13 cellular contexts compared by ENCODE assay signal in the genomic region with DNA sequence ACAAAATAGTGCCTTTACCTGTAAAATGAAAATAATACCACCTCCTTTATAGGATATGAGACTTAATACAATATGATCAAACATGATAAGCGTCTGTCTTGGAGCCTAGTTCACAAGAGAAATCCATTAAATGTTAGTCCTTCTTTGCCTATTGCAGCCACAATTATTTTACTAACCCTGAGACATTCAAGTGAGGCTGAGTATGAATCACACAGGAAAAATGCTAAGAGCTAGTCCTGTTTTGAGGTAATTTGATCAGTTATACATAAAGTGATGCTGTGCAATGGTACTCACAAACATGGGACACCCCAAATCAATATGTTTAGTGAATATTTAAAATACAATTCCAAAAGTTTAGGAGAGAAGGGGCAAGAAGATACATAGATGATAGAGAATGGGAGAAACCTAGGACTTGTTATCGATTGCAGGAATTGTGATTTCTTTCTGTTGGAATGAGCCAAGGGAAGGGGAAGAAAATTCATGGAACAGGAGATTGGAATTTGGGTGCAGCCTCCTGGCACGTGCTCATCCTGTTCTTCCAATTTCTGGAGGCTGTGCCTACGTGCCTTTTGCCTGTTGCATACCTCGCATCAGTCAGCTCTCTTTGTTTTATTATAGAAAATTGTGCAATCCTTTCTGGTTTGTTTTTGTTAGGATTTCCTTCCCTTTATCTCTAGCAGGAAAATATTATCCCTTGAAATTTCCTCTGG. TPM values are rescaled to one million over a fixed set of nuclear protein-coding genes. Genes with fewer than 3 reads are reported as not detected.
DNase-seq lines count a peak whose midpoint lies in the region; ATAC-seq and TF ChIP-seq lines count a peak whose summit lies in the region.
"Had no signal": no experiment of that assay in that cellular context is flagged by ENCODE, and none has a peak within 500 bp of the region (broad histone marks: within the 10 kb centered on the region; RNA-seq: fewer than 3 reads in every experiment).

No MANE protein-coding gene starts in this region.

- H3K36me3 ChIP-seq in SJSA1 (no peaks in the 10 kb centered on the region), fibroblast of lung (ENCODE audit: control insufficient read depth, insufficient read depth, low read length) (no peaks in the 10 kb centered on the region)
- H3K36me3 ChIP-seq: gastrocnemius medialis had no signal

- no peak overlapping the region for H2AFZ ChIP-seq in fibroblast of lung (ENCODE audit: low read length)

- H3K4me2 ChIP-seq in fibroblast of lung (ENCODE audit: extremely low read depth, insufficient read depth, low read length), result peak overlapping the region; percentile 58

- H3K27ac ChIP-seq in SJSA1, result peak overlapping the region; percentile 68
- peak overlapping the region; percentile 48 for H3K27ac ChIP-seq in fibroblast of lung (ENCODE audit: insufficient read depth, low read length)
- H3K27ac ChIP-seq in caudate nucleus (ENCODE audit: low read depth, low read length), result no peak overlapping the region
- H3K27ac ChIP-seq: gastrocnemius medialis had no signal

- peaks cover 7% of the 10 kb centered on the region for H3K9me3 ChIP-seq in SJSA1 (replicated peaks)
- no peaks in the 10 kb centered on the region for H3K9me3 ChIP-seq in fibroblast of lung (ENCODE audit: control insufficient read depth, insufficient read depth, low read depth, low read length)

- no peak for ATAC-seq in HG03342 (IDR thresholded peaks at IDR 0.05; ENCODE audit: unreplicated experiment)
- ATAC-seq in HG03097 (IDR thresholded peaks at IDR 0.05; ENCODE audit: low FRiP score, unreplicated experiment), result no peak
- ATAC-seq: gastrocnemius medialis had no signal

- peaks cover 15% of the 10 kb centered on the region for H3K4me1 ChIP-seq in SJSA1 (replicated peaks)
- H3K4me1 ChIP-seq in fibroblast of lung (ENCODE audit: control insufficient read depth, extremely low read depth, insufficient read depth, low read length), result peaks cover 4% of the 10 kb centered on the region
- H3K4me1 ChIP-seq: gastrocnemius medialis had no signal

- no peaks in the 10 kb centered on the region for H3K79me2 ChIP-seq in fibroblast of lung (ENCODE audit: control insufficient read depth, insufficient read depth, low read length)

- DNase-seq in GM04503 (ENCODE audit: low read depth), result peak; percentile 84
- DNase-seq in SJSA1 (ENCODE audit: low read depth in 1 of 2, low spot score in 2 of 2), result peak; percentile 55 to 72
- DNase-seq in fibroblast of lung (ENCODE audit: low read depth in 2 of 2), result peak; percentile 69 to 87
- DNase-seq in renal cortical epithelial cell (ENCODE audit: low read depth), result peak; percentile 85
- no peak for DNase-seq in caudate nucleus (lab: John Stamatoyannopoulos, UW)
- DNase-seq in activated CD8-positive, alpha-beta memory T cell treated with anti-CD3 and anti-CD28 coated beads for 24 hours, result no peak
- DNase-seq: activated CD4-positive, alpha-beta T cell treated with anti-CD3 and anti-CD28 coated beads for 4 hours; activated naive CD8-positive, alpha-beta T cell treated with anti-CD3 and anti-CD28 coated beads for 36 hours; gastrocnemius medialis; H7; NCI-H2107 had no signal

- no peaks in the 10 kb centered on the region for H4K20me1 ChIP-seq in fibroblast of lung (ENCODE audit: control insufficient read depth, extremely low read depth, insufficient read depth, low read length)

- TF ChIP-seq CTCF in fibroblast of lung (conservative IDR thresholded peaks at IDR 0.05 in 1 of 2, IDR thresholded peaks at IDR 0.05 in 1 of 2; ENCODE audit: low read depth in 1 of 2, low read length in 2 of 2), result no peak

- H3K4me3 ChIP-seq in SJSA1 (no peak overlapping the region), fibroblast of lung (replicated peaks in 1 of 4; ENCODE audit: control extremely low read depth in 1 of 4, insufficient read depth in 1 of 4, low read depth in 3 of 4, low read length in 4 of 4) (peak overlapping the region in 2 of 4 experiments; percentile 1 to 5)
- H3K4me3 ChIP-seq: gastrocnemius medialis had no signal

- H3K27me3 ChIP-seq in SJSA1 (replicated peaks) (no peaks in the 10 kb centered on the region), fibroblast of lung (ENCODE audit: control insufficient read depth, insufficient read depth, low read length) (no peaks in the 10 kb centered on the region)
- H3K27me3 ChIP-seq: gastrocnemius medialis had no signal

- no peak overlapping the region for H3K9ac ChIP-seq in fibroblast of lung (ENCODE audit: insufficient read depth, low read length)

RNA-seq across cellular contexts. Expression of a gene that starts 39.9 kb away (rescaled TPM):
- 46.0 and 47.3 TPM in 2 replicates for total RNA-seq in SJSA1 (2014; rRNA removed; shearing (Covaris generic))
- total RNA-seq in fibroblast of lung (127 and 138 TPM in 2 replicates), renal cortical epithelial cell (47.2 and 52.4 TPM in 2 replicates)
- polyA plus RNA-seq in fibroblast of lung, result 36.4 and 38.2 TPM in 2 replicates
- 16.9 and 22.6 TPM in 2 replicates for polyA plus RNA-seq in fibroblast of lung (2012)
- polyA minus RNA-seq in fibroblast of lung (ENCODE audit: low replicate concordance), result 58.0 and 88.5 TPM in 2 replicates

Comparison
In these comparisons a context has a peak if more than half of its experiments do, and no peak if none do; other contexts are left out.
1. DNase-seq: peak in GM04503 (single experiment), SJSA1 (2 of 2), fibroblast of lung (2 of 2) and renal cortical epithelial cell (single experiment); none in caudate nucleus (0 of 61) and activated CD8-positive, alpha-beta memory T cell treated with anti-CD3 and anti-CD28 coated beads for 24 hours (single experiment).